In the genomic region with DNA sequence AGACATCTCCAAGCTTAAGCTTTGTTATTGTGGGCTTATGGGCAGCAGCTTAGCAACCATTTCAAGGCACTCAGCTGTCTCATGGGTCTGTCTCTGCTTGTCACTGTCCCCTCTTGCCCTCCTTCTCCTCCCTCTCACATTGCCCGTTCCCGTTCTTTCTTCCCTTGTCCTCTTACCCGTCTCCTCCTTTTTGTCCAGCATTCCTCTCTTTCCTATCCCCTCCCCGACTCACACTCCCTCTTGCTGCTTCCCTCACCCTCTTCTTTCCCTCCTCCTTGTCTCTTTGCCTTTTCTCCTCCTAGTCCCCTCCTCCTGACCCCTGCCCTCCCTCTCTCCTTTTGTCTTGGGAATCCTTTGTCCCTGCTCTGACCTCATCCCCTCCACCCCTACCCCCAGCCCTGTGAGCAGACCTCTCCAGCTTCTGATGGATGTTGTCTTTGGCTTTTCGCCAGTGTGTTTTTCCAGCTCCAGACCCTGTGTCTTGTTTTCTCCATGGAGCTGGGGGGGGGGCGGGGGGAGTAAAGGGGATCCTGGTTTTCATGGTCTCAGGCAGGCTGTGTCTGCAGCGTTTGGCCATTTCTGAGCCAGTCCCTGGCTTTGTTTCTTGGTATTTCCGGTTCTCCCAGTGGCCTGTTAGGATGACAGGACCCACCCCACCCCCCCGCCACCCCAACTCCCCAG, we compare ENCODE assay signal across 8 cellular contexts. TPM values are rescaled to one million over a fixed set of nuclear protein-coding genes. Genes with fewer than 3 reads are reported as not detected.
DNase-seq lines count a peak whose midpoint lies in the region; ATAC-seq and TF ChIP-seq lines count a peak whose summit lies in the region.

No MANE protein-coding gene starts in this region.

- H2AFZ ChIP-seq in neural cell (ENCODE audit: low read depth, low read length) = peak overlapping the region; percentile 88

- no peaks in the 10 kb centered on the region for H4K20me1 ChIP-seq in neural cell (ENCODE audit: insufficient read depth)

- intact Hi-C loops in esophagus muscularis mucosa (cut with DNase I) = no loop called here

- no peaks in the 10 kb centered on the region for H3K9me3 ChIP-seq in esophagus muscularis mucosa
- no peaks in the 10 kb centered on the region for H3K9me3 ChIP-seq in neural cell (ENCODE audit: low read length)

- CTCF ChIA-PET in GM10248 (lab: Yijun Ruan, JAX) = interaction anchor here (0.6 to 1.8 kb wide), 4 partner anchors 8 to 27 kb away, joined by 3 to 6 read pairs (median 3); no protein-coding TSS in a partner anchor

- no peak for ATAC-seq in GM21619 (IDR thresholded peaks at IDR 0.05; ENCODE audit: unreplicated experiment)
- no peak for ATAC-seq in HG03280 (IDR thresholded peaks at IDR 0.05; ENCODE audit: unreplicated experiment)
- ATAC-seq in HG02763 (IDR thresholded peaks at IDR 0.05; ENCODE audit: unreplicated experiment) = no peak

- no peak for TF ChIP-seq EP300 in esophagus muscularis mucosa (IDR thresholded peaks at IDR 0.05)
- TF ChIP-seq EP300 in neural cell (conservative IDR thresholded peaks at IDR 0.05; ENCODE audit: poor library complexity, severe bottlenecking) = no peak

- TF ChIP-seq RAD21 in neural cell (conservative IDR thresholded peaks at IDR 0.05) = no peak

- H3K9me2 ChIP-seq in neural cell (ENCODE audit: insufficient read depth, low read length) = no peaks in the 10 kb centered on the region

- WGBS in esophagus muscularis mucosa = 29% methylated on average over 9 of the region's 9 CpGs

- peak; percentile 70 for DNase-seq in DMS 273 (lab: John Stamatoyannopoulos, UW; ENCODE audit: unreplicated experiment)
- peak; percentile 27 for DNase-seq in NCI-H345 treated with DMSO at 0.1 percent for 48 hours (lab: John Stamatoyannopoulos, UW; ENCODE audit: unreplicated experiment)
- no peak for DNase-seq in esophagus muscularis mucosa (ENCODE audit: extremely low spot score)
- no peak for DNase-seq in GM10248 (ENCODE audit: extremely low spot score)

- TF ChIP-seq CTCF in esophagus muscularis mucosa (IDR thresholded peaks at IDR 0.05) (no peak), neural cell (IDR thresholded peaks at IDR 0.05; ENCODE audit: poor library complexity, severe bottlenecking) (no peak), GM10248 (IDR thresholded peaks at IDR 0.05; ENCODE audit: control extremely low read depth, extremely low read depth, low read depth, missing control alignments) (no peak)

- no peaks in the 10 kb centered on the region for H3K36me3 ChIP-seq in esophagus muscularis mucosa
- H3K36me3 ChIP-seq in neural cell (ENCODE audit: insufficient read depth, low read length) = no peaks in the 10 kb centered on the region

- POLR2A ChIA-PET in GM10248 (lab: Yijun Ruan, JAX) = no interaction called here

- H3K4me3 ChIP-seq in esophagus muscularis mucosa (peak overlapping the region in 2 of 4 donors; percentile 5 to 17), neural cell (ENCODE audit: low read length) (peak overlapping the region; percentile 44)

- H3K9ac ChIP-seq in neural cell (ENCODE audit: low read length) = peak overlapping the region; percentile 60

- peak overlapping the region; percentile 6 for H3K4me2 ChIP-seq in neural cell (ENCODE audit: low read length)

- TF ChIP-seq POLR2A in esophagus muscularis mucosa (IDR thresholded peaks at IDR 0.05; ENCODE audit: low read depth) = no peak

- H3K79me2 ChIP-seq in neural cell (replicated peaks; ENCODE audit: insufficient read depth, low read length) = peaks cover 54% of the 10 kb centered on the region

- H3K27ac ChIP-seq in esophagus muscularis mucosa (replicated peaks in 1 of 4) = peak overlapping the region; percentile 65 to 75 (median 73)
- H3K27ac ChIP-seq in neural cell (ENCODE audit: low read length) = peak overlapping the region; percentile 66

- no peaks in the 10 kb centered on the region for H3K27me3 ChIP-seq in esophagus muscularis mucosa
- H3K27me3 ChIP-seq in neural cell (ENCODE audit: insufficient read depth, low read depth, low read length) = no peaks in the 10 kb centered on the region

- no peaks in the 10 kb centered on the region for H3F3A ChIP-seq in neural cell (ENCODE audit: insufficient read depth, low read length, poor library complexity, severe bottlenecking)

- peaks cover 68 to 75% (median 73%) of the 10 kb centered on the region in 4 donors for H3K4me1 ChIP-seq in esophagus muscularis mucosa

TF ChIP-seq in neural cell, 6 proteins besides CTCF, POLR2A, EP300 and RAD21:
- no peak for TF ChIP-seq MXI1 (conservative IDR thresholded peaks at IDR 0.05; ENCODE audit: poor library complexity, severe bottlenecking)
- TF ChIP-seq, protein P1, sequence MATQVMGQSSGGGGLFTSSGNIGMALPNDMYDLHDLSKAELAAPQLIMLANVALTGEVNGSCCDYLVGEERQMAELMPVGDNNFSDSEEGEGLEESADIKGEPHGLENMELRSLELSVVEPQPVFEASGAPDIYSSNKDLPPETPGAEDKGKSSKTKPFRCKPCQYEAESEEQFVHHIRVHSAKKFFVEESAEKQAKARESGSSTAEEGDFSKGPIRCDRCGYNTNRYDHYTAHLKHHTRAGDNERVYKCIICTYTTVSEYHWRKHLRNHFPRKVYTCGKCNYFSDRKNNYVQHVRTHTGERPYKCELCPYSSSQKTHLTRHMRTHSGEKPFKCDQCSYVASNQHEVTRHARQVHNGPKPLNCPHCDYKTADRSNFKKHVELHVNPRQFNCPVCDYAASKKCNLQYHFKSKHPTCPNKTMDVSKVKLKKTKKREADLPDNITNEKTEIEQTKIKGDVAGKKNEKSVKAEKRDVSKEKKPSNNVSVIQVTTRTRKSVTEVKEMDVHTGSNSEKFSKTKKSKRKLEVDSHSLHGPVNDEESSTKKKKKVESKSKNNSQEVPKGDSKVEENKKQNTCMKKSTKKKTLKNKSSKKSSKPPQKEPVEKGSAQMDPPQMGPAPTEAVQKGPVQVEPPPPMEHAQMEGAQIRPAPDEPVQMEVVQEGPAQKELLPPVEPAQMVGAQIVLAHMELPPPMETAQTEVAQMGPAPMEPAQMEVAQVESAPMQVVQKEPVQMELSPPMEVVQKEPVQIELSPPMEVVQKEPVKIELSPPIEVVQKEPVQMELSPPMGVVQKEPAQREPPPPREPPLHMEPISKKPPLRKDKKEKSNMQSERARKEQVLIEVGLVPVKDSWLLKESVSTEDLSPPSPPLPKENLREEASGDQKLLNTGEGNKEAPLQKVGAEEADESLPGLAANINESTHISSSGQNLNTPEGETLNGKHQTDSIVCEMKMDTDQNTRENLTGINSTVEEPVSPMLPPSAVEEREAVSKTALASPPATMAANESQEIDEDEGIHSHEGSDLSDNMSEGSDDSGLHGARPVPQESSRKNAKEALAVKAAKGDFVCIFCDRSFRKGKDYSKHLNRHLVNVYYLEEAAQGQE (IDR thresholded peaks at IDR 0.05; ENCODE audit: borderline replicate concordance) = peak; percentile 18

RNA-seq across cellular contexts. Expression of a gene that starts 47.9 kb away (rescaled TPM):
- total RNA-seq in esophagus muscularis mucosa = 10 to 100 TPM; 45.7 to 74.8 (median 57.7) TPM
- polyA plus RNA-seq in neural cell = 34.7 and 39.3 TPM in 2 replicates
- 81.6 and 84.6 TPM in 2 replicates for polyA minus RNA-seq in neural cell

Comparison
In these comparisons a context has a peak if more than half of its experiments do, and no peak if none do; other contexts are left out.
1. DNase-seq: peak in DMS 273 (single experiment) and NCI-H345 treated with DMSO at 0.1 percent for 48 hours (single experiment); none in esophagus muscularis mucosa (single experiment) and GM10248 (single experiment).